24 cellular contexts compared by ENCODE assay signal in genomic region chr20:25745100-25745499, GRCh38.
"Had no signal": no experiment of that assay in that cellular context is flagged by ENCODE, and none has a peak within 500 bp of the region (broad histone marks: within the 10 kb centered on the region; RNA-seq: fewer than 3 reads in every experiment).

No MANE protein-coding gene starts in this region.

- H3K36me3 ChIP-seq: Peyer's patch, SJSA1 had no signal

- H3K4me1 ChIP-seq: Peyer's patch had no signal

- H3K9me3 ChIP-seq: Peyer's patch, SJSA1 had no signal

- DNase-seq: Kasumi-1, MM.1S, NCI-H1092 treated with DMSO at 0.1 percent for 48 hours, NCI-H1436, NCI-H187, NCI-H2029, NCI-H2081 treated with DMSO at 0.1 percent for 48 hours, NCI-H2171, NCI-H226, NCI-H446, NCI-H510A, NCI-H524 treated with DMSO at 0.1 percent for 48 hours, NCI-H69, NCI-H774, OCI-M1, PC-9, Peyer's patch, Right ventricle myocardium superior, SIG-M5 had no signal

- H3K27me3 Mint-ChIP-seq: IgD-negative memory B cell had no signal

- H3K4me3 ChIP-seq: K562, PC-9, Peyer's patch, SJSA1, SK-N-MC had no signal

- ATAC-seq: K562 had no signal

- H3K27me3 ChIP-seq: Peyer's patch, SJSA1 had no signal

- H3K9me3 Mint-ChIP-seq: IgD-negative memory B cell had no signal

- H3K27ac Mint-ChIP-seq: IgD-negative memory B cell had no signal

- H3K4me3 Mint-ChIP-seq: IgD-negative memory B cell had no signal

- H3K9ac ChIP-seq: KMS-11 had no signal

- H3K4me2 ChIP-seq: KMS-11, PC-9 had no signal

- H3K27ac ChIP-seq: KMS-11, PC-9, Peyer's patch, SJSA1, SK-N-MC had no signal

- FAIRE-seq: K562 had no signal

- H2AFZ ChIP-seq: PC-9 had no signal
